ENCODE assay signal across 12 cellular contexts in genomic region chr10:119734396-119735332, GRCh38. TPM values are rescaled to one million over a fixed set of nuclear protein-coding genes. Genes with fewer than 3 reads are reported as not detected.
DNase-seq lines count a peak whose midpoint lies in the region; ATAC-seq and TF ChIP-seq lines count a peak whose summit lies in the region.
"Had no signal": no experiment of that assay in that cellular context is flagged by ENCODE, and none has a peak within 500 bp of the region (broad histone marks: within the 10 kb centered on the region; RNA-seq: fewer than 3 reads in every experiment).

No MANE protein-coding gene starts in this region.

- peak; percentile 19 for DNase-seq in Caki2 (ENCODE audit: low read depth)
- DNase-seq in astrocyte of the cerebellum (ENCODE audit: low read depth): peak; percentile 53
- peak; percentile 61 for DNase-seq in kidney glomerular epithelial cell (lab: John Stamatoyannopoulos, UW)
- DNase-seq in effector memory CD8-positive, alpha-beta T cell: no peak
- DNase-seq in MG63: no peak
- DNase-seq: activated gamma-delta T cell treated with Interleukin-2 at 50 U/mL for 16 hours, DMS 273 treated with DMSO at 0.1 percent for 48 hours, NCI-H1048 had no signal

- H3K27ac Mint-ChIP-seq in effector memory CD8-positive, alpha-beta T cell: no peak overlapping the region

- no peak for TF ChIP-seq CTCF in astrocyte of the cerebellum (IDR thresholded peaks at IDR 0.05; ENCODE audit: low read depth, low read length, missing control alignments)

- peaks cover 3% of the 10 kb centered on the region for H3K36me3 Mint-ChIP-seq in effector memory CD8-positive, alpha-beta T cell (ENCODE audit: insufficient read depth)

- H3K4me1 Mint-ChIP-seq in effector memory CD8-positive, alpha-beta T cell (ENCODE audit: low read depth in 2 of 2): peaks cover 5 to 6% of the 10 kb centered on the region in 2 donors

- H3K36me3 ChIP-seq in HUES48 (ENCODE audit: control insufficient read depth, insufficient read depth, low read length) (no peaks in the 10 kb centered on the region), MG63 (no peaks in the 10 kb centered on the region)
- H3K36me3 ChIP-seq: prostate gland had no signal

- H3K9ac ChIP-seq in HUES48 (ENCODE audit: low read depth, low read length): no peak overlapping the region; the same call in 1 of the 2 replicates

- no peaks in the 10 kb centered on the region for H3K9me3 ChIP-seq in HUES48 (ENCODE audit: control insufficient read depth, insufficient read depth, low read length)
- no peaks in the 10 kb centered on the region for H3K9me3 ChIP-seq in MG63
- H3K9me3 ChIP-seq: prostate gland had no signal

- H3K27me3 ChIP-seq in HUES48 (ENCODE audit: control insufficient read depth, insufficient read depth, low read length) (no peaks in the 10 kb centered on the region), MG63 (no peaks in the 10 kb centered on the region)

- H3K4me3 Mint-ChIP-seq in effector memory CD8-positive, alpha-beta T cell: no peak overlapping the region

- in situ Hi-C loops in Caki2 (cut with HindIII; ENCODE audit: low pct_unique_long_range_greater_than_20kb, low sequenced_read_pairs): no loop called here
- in situ Hi-C loops in astrocyte of the cerebellum (cut with HindIII; ENCODE audit: low sequenced_read_pairs): no loop called here

- no peaks in the 10 kb centered on the region for H3K27me3 Mint-ChIP-seq in effector memory CD8-positive, alpha-beta T cell

- H3K4me3 ChIP-seq in HUES48 (ENCODE audit: low read depth, low read length) (no peak overlapping the region), astrocyte of the cerebellum (ENCODE audit: low read depth, low read length) (no peak overlapping the region), MG63 (no peak overlapping the region)
- H3K4me3 ChIP-seq: prostate gland had no signal

- ATAC-seq in GM18858 (IDR thresholded peaks at IDR 0.05; ENCODE audit: unreplicated experiment) (no peak), GM21367 (IDR thresholded peaks at IDR 0.05; ENCODE audit: unreplicated experiment) (no peak)
- ATAC-seq in effector memory CD8-positive, alpha-beta T cell (replicated peaks): no peak

- no peaks in the 10 kb centered on the region for H3K9me3 Mint-ChIP-seq in effector memory CD8-positive, alpha-beta T cell

- H3K4me1 ChIP-seq in HUES48 (ENCODE audit: control insufficient read depth, insufficient read depth, low read length): peaks cover 35% of the 10 kb centered on the region
- H3K4me1 ChIP-seq: prostate gland had no signal

- peak overlapping the region; percentile 87 for H3K27ac ChIP-seq in HUES48 (ENCODE audit: low read depth, low read length)
- H3K27ac ChIP-seq: prostate gland had no signal

RNA-seq across cellular contexts. Expression of gene INPP5F, which starts 8.8 kb away (rescaled TPM):
- 7.0 and 8.9 TPM in 2 replicates for total RNA-seq in Caki2 (2014; rRNA removed; shearing (Covaris generic); ENCODE audit: low replicate concordance)
- 7.1 and 10.1 TPM in 2 replicates for total RNA-seq in MG63 (2014; rRNA removed; shearing (Covaris generic); ENCODE audit: low replicate concordance)

Comparison
In these comparisons a context has a peak if more than half of its experiments do, and no peak if none do; other contexts are left out.
1. DNase-seq: peak in Caki2 (single experiment), astrocyte of the cerebellum (single experiment) and kidney glomerular epithelial cell (single experiment); none in effector memory CD8-positive, alpha-beta T cell (0 of 3) and MG63 (single experiment).